In the genomic region with DNA sequence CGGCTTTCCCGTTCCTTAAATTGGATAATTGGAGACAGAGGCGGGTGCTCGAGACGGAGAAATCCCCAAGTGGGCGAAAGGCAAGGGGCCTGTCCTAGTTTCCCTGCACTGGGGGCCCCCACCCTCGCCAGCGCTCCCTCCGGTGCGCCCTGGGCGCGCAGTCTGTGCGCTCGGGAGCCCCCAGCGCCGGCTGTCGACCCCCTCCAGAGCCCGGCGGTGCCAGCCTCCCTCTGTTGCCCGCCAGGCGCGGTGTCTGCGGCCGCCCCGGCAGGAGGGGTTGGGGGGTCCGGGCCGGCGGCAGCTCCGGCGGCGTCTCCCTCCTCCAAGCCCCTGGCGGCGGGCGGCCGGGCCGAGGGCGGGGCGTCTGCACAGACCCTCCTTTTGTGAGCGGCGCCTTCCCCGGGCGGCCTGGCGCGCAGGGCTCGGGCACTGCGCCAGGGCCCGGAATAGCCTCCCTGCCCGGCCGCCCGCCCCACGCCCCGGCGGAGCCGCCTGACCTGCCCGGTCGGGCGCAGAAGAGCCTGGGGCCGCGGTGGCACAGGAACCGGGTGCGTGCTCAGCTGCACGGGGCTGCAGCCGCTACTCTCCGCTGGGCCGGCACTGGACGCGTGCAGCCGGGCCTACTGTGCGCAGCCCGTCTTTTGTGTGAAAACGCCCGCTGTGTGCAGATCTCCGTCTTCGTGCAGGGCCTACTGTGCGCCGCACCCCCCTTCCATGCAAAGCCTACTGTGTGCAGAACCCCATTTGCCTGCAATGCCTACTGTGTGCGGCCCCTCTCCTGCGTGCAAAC, we compare ENCODE assay signal across 8 cellular contexts. TPM values are rescaled to one million over a fixed set of nuclear protein-coding genes. Genes with fewer than 3 reads are reported as not detected.
A peak's percentile ranks its signal among the peaks of the same experiment; 100 is the strongest.
DNase-seq lines count a peak whose midpoint lies in the region; ATAC-seq, FAIRE-seq and TF ChIP-seq lines count a peak whose summit lies in the region.

No MANE protein-coding gene starts in this region.

- H3K27me3 ChIP-seq in Panc1 (ENCODE audit: control insufficient read depth, insufficient read depth, low read length) (no peaks in the 10 kb centered on the region), endodermal cell (ENCODE audit: control insufficient read depth, insufficient read depth, low read length, poor library complexity, severe bottlenecking) (peaks cover 30% of the 10 kb centered on the region), mesendoderm (ENCODE audit: insufficient read depth, low read length, poor library complexity) (no peaks in the 10 kb centered on the region), upper lobe of right lung (no peaks in the 10 kb centered on the region)

- peak overlapping the region; percentile 44 for H3K4me2 ChIP-seq in mesendoderm (ENCODE audit: low read length)

- H3K36me3 ChIP-seq in Panc1 (ENCODE audit: control insufficient read depth, insufficient read depth, low read length) (no peaks in the 10 kb centered on the region), endodermal cell (ENCODE audit: control insufficient read depth, insufficient read depth, low read length) (no peaks in the 10 kb centered on the region), mesendoderm (ENCODE audit: control insufficient read depth, insufficient read depth, low read length) (no peaks in the 10 kb centered on the region), upper lobe of right lung (no peaks in the 10 kb centered on the region)

- peak overlapping the region; percentile 48 for H3K4me3 Mint-ChIP-seq in endodermal cell

- CTCF ChIA-PET in Panc1 (lab: Charles Lee) = no interaction called here

- H3K4ac ChIP-seq in mesendoderm (ENCODE audit: low read depth, low read length) = peak overlapping the region; percentile 84

- no peaks in the 10 kb centered on the region for H3K36me3 Mint-ChIP-seq in endodermal cell (ENCODE audit: low read depth)

- H2BK120ac ChIP-seq in mesendoderm (ENCODE audit: low read depth, low read length) = no peak overlapping the region

- H2AK5ac ChIP-seq in mesendoderm (ENCODE audit: low read length) = no peak overlapping the region

- intact Hi-C loops in Panc1 (cut with micrococcal nuclease; ENCODE audit: unreplicated experiment) (no loop called here), upper lobe of right lung (cut with DNase I) (no loop called here)

- FAIRE-seq in D721Med (lab: Jason Lieb, UNC) = no peak

- H4K8ac ChIP-seq in mesendoderm (ENCODE audit: low read depth, low read length) = no peak overlapping the region

- H3K79me2 ChIP-seq in mesendoderm (ENCODE audit: control insufficient read depth, insufficient read depth, low read length) = no peaks in the 10 kb centered on the region

- no peak overlapping the region for H3K23ac ChIP-seq in mesendoderm (ENCODE audit: low read length)

- peak overlapping the region; percentile 65 for H3K27ac ChIP-seq in Panc1 (ENCODE audit: low read length)
- no peak overlapping the region for H3K27ac ChIP-seq in endodermal cell (ENCODE audit: low read depth, low read length)
- H3K27ac ChIP-seq in mesendoderm (ENCODE audit: low read depth, low read length) = no peak overlapping the region
- peak overlapping the region; percentile 45 for H3K27ac ChIP-seq in upper lobe of right lung

- H3K79me1 ChIP-seq in mesendoderm (ENCODE audit: low read length) = no peaks in the 10 kb centered on the region

- H3K9me3 ChIP-seq in Panc1 (ENCODE audit: control insufficient read depth, insufficient read depth, low read depth, low read length) (no peaks in the 10 kb centered on the region), endodermal cell (ENCODE audit: control insufficient read depth, low read length) (no peaks in the 10 kb centered on the region), upper lobe of right lung (no peaks in the 10 kb centered on the region)

- H4K5ac ChIP-seq in mesendoderm (ENCODE audit: low read length) = no peak overlapping the region

- H2BK5ac ChIP-seq in mesendoderm (ENCODE audit: low read length) = no peak overlapping the region

- DNase-seq in NCI-H748 (lab: John Stamatoyannopoulos, UW; ENCODE audit: unreplicated experiment) (peak; percentile 70), NCI-H748 treated with DMSO at 0.1 percent for 48 hours (lab: John Stamatoyannopoulos, UW) (no peak), Panc1 (ENCODE audit: low read depth, low spot score) (no peak), endodermal cell (peak; percentile 87), mesendoderm (peak; percentile 45), upper lobe of right lung (peak; percentile 85), D721Med (ENCODE audit: insufficient read length, low spot score) (no peak), NCI-H524 (lab: John Stamatoyannopoulos, UW) (no peak)

- H3K18ac ChIP-seq in mesendoderm (ENCODE audit: low read length) = peak overlapping the region; percentile 70

- peak overlapping the region; percentile 75 for H3K56ac ChIP-seq in mesendoderm (ENCODE audit: low read length)

- H2BK15ac ChIP-seq in mesendoderm (replicated peaks; ENCODE audit: low read depth) = no peak overlapping the region

- H3K4me1 ChIP-seq in Panc1 (ENCODE audit: control insufficient read depth, insufficient read depth, low read length) = peaks cover 26% of the 10 kb centered on the region
- no peaks in the 10 kb centered on the region for H3K4me1 ChIP-seq in endodermal cell (ENCODE audit: control insufficient read depth, insufficient read depth, low read length)
- H3K4me1 ChIP-seq in mesendoderm (ENCODE audit: control insufficient read depth, low read depth, low read length) = peaks cover 2% of the 10 kb centered on the region
- H3K4me1 ChIP-seq in upper lobe of right lung = peaks cover 34% of the 10 kb centered on the region

- peak overlapping the region; percentile 13 to 33; a peak in 2 of 4 replicates for H3K4me3 ChIP-seq in Panc1 (ENCODE audit: low read depth in 2 of 2, low read length in 2 of 2)
- H3K4me3 ChIP-seq in endodermal cell (ENCODE audit: low read length) = no peak overlapping the region
- no peak overlapping the region for H3K4me3 ChIP-seq in mesendoderm (ENCODE audit: low read length)
- peak overlapping the region; percentile 51 for H3K4me3 ChIP-seq in upper lobe of right lung

- in situ Hi-C loops in Panc1 (cut with HindIII; ENCODE audit: low pct_unique_long_range_greater_than_20kb, low sequenced_read_pairs) = no loop called here

- POLR2A ChIA-PET in Panc1 (lab: Charles Lee) = no interaction called here

- H3K27me3 Mint-ChIP-seq in endodermal cell (ENCODE audit: insufficient read depth) = peaks cover 48% of the 10 kb centered on the region

- 25 to 27% methylated on average over 36 to 78 of the region's 78 CpGs for WGBS in endodermal cell (ENCODE audit: insufficient coverage in 1 of 2, insufficient read length in 1 of 2), 2 experiments
- no CpG with 5 or more reads among the region's 78 CpGs for WGBS in mesendoderm (ENCODE audit: extremely low coverage, insufficient coverage, low lambda C conversion rate)

- no peak overlapping the region for H3K27ac Mint-ChIP-seq in endodermal cell

- no TSS peak for BruUV-seq in Panc1 (replicated peaks; lab: Mats Ljungman, UMichigan)

- no peaks in the 10 kb centered on the region for H3K4me1 Mint-ChIP-seq in endodermal cell

- TF ChIP-seq CTCF in Panc1 (IDR thresholded peaks at IDR 0.05) (no peak), endodermal cell (conservative IDR thresholded peaks at IDR 0.05) (peak; percentile 46), upper lobe of right lung (IDR thresholded peaks at IDR 0.05) (no peak), D721Med (IDR thresholded peaks at IDR 0.05; ENCODE audit: insufficient read depth, missing control alignments) (no peak)

- ATAC-seq in Panc1 = peak; percentile 59
- ATAC-seq in upper lobe of right lung = peak; percentile 75

- H3K9me3 Mint-ChIP-seq in endodermal cell = no peaks in the 10 kb centered on the region

- H3K9ac ChIP-seq in endodermal cell (ENCODE audit: extremely low read depth, low read length, poor library complexity, severe bottlenecking) (no peak overlapping the region), mesendoderm (ENCODE audit: low read length) (peak overlapping the region; percentile 53)

RNA-seq across cellular contexts. Expression of a gene that starts 13.2 kb away (rescaled TPM):
- total RNA-seq in Panc1 (2021; ENCODE audit: unreplicated experiment) (56.2 TPM), endodermal cell (10 to 100 TPM; 16.5 to 23.6 TPM), upper lobe of right lung (91.2 TPM)
- 43.3 TPM for polyA plus RNA-seq in Panc1 (2012; ENCODE audit: insufficient read length)
- 9.0 TPM for polyA plus RNA-seq in endodermal cell (2013, experiment 1 of 2)
- polyA plus RNA-seq in endodermal cell (2013, experiment 2 of 2) = 10.2 TPM
- polyA plus RNA-seq in mesendoderm (2013, experiment 1 of 2) = 43.7 TPM
- 44.8 TPM for polyA plus RNA-seq in mesendoderm (2013, experiment 2 of 2)

RNA-seq across cellular contexts. Expression of a gene that starts 32.4 kb away (rescaled TPM):
- total RNA-seq in Panc1 (2021; ENCODE audit: unreplicated experiment) (159 TPM), endodermal cell (100 to 1,000 TPM; 146 to 191 TPM), upper lobe of right lung (22.0 TPM)
- polyA plus RNA-seq in Panc1 (2012; ENCODE audit: insufficient read length) = 166 TPM
- 119 TPM for polyA plus RNA-seq in endodermal cell (2013, experiment 1 of 2)
- 116 TPM for polyA plus RNA-seq in endodermal cell (2013, experiment 2 of 2)
- polyA plus RNA-seq in mesendoderm (2013, experiment 1 of 2) = 144 TPM
- polyA plus RNA-seq in mesendoderm (2013, experiment 2 of 2) = 143 TPM

Comparison
In these comparisons a context has a peak if more than half of its experiments do, and no peak if none do; other contexts are left out.
1. DNase-seq: peak in NCI-H748 (single experiment), endodermal cell (single experiment), mesendoderm (single experiment) and upper lobe of right lung (single experiment); none in NCI-H748 treated with DMSO at 0.1 percent for 48 hours (single experiment), Panc1 (single experiment), D721Med (single experiment) and NCI-H524 (0 of 2).
2. H3K27ac ChIP-seq: peak in Panc1 (single experiment) and upper lobe of right lung (single experiment); none in endodermal cell (single experiment) and mesendoderm (single experiment).
3. H3K4me3 ChIP-seq: peak in Panc1 (2 of 2) and upper lobe of right lung (single experiment); none in endodermal cell (single experiment) and mesendoderm (single experiment).